Comparison of ENCODE assay signal across 8 cellular contexts in the genomic region with DNA sequence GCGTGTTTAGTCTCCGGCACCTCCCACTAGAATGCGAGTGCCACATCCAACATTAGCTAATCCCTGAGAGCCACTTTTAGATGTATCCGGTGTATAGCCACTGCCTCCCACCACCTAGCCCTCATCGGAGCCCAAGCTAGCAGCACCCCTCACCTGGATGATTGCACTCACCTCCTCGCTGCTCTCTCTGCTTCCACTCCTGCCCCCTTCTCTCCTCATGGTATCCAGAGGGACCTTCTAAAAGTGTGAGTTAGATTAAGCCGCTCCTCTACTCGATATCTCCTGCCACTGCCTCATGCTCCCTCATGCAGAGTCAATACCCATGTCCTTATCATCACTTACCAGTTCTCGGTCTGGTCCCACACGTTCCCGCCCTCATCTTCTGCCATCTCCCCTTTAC.
"Had no signal": no experiment of that assay in that cellular context is flagged by ENCODE, and none has a peak within 500 bp of the region (broad histone marks: within the 10 kb centered on the region; RNA-seq: fewer than 3 reads in every experiment).

No MANE protein-coding gene starts in this region.

- H3K9me3 Mint-ChIP-seq: H9, IgD-negative memory B cell had no signal

- H3K4me3 ChIP-seq: GM23248 had no signal

- H2AFZ ChIP-seq: GM23248 had no signal

- H3K9ac ChIP-seq: GM23248 had no signal

- H3K4me1 Mint-ChIP-seq: H9, IgD-negative memory B cell had no signal

- H3K4me3 Mint-ChIP-seq: H9, IgD-negative memory B cell had no signal

- H3K27ac ChIP-seq: GM23248 had no signal

- DNase-seq: GM23248, GOT3, H9, HCEC 1CT, KG1 had no signal

- ATAC-seq: HepG2 had no signal

- FAIRE-seq: H54, HepG2 had no signal

- H3K27ac Mint-ChIP-seq: H9, IgD-negative memory B cell had no signal
